9 cellular contexts compared by ENCODE assay signal in the genomic region with DNA sequence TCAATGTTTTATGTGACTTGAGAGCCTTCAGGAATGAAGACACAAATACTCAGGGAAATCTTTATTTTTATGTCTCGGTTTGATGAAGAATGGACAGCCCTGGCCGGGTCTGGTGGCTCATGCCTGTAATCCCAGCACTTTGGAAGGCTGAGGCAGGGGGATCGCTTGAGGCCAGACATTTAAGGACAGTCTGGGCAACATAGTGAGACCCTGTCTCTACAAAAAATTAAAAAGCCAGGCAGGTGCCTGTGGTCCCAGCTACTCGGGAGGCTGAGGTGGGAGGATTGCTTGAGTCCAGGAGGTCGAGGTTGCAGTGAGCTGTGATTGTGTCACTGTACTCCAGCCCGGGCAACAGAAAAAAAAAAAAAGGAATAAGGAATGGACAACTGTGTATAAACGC. TPM values are rescaled to one million over a fixed set of nuclear protein-coding genes. Genes with fewer than 3 reads are reported as not detected.
DNase-seq lines count a peak whose midpoint lies in the region; ATAC-seq and TF ChIP-seq lines count a peak whose summit lies in the region.
"Not testable (repeated sequence)": the region's sequence is repeated elsewhere in the genome, so short reads cannot be mapped to it uniquely, and the experiment has no call there.
"Had no signal": no experiment of that assay in that cellular context is flagged by ENCODE, and none has a peak within 500 bp of the region (broad histone marks: within the 10 kb centered on the region; RNA-seq: fewer than 3 reads in every experiment).

No MANE protein-coding gene starts in this region.

- not testable (repeated sequence) for H3K27me3 ChIP-seq in PC-9 (ENCODE audit: insufficient read depth, low read depth); mammary epithelial cell (ENCODE audit: insufficient read depth, low read length); gastroesophageal sphincter; mucosa of rectum (ENCODE audit: control insufficient read depth in 2 of 2, insufficient read depth in 2 of 2, low read length in 2 of 2); sigmoid colon; upper lobe of left lung

- WGBS in mammary epithelial cell (ENCODE audit: low coverage, missing lambda C conversion rate), result 60% methylated on average over 6 of the region's 7 CpGs
- 52 to 57% methylated on average over 2 to 6 of the region's 7 CpGs for WGBS in gastroesophageal sphincter (ENCODE audit: low coverage in 1 of 2), 2 donors
- 59 to 77% methylated on average over 7 of the region's 7 CpGs for WGBS in sigmoid colon, 2 donors
- WGBS in upper lobe of left lung, 2 donors, result 73 to 81% methylated on average over 7 of the region's 7 CpGs

- CTCF ChIA-PET in PC-9 (lab: Charles Lee); mammary epithelial cell (lab: Charles Lee; ENCODE audit: low non-redundant PET): not testable (repeated sequence)

- BruUV-seq in PC-9 (replicated peaks; lab: Mats Ljungman, UMichigan); mammary epithelial cell (replicated peaks; lab: Mats Ljungman, UMichigan): not testable (repeated sequence)

- not testable (repeated sequence) for ATAC-seq in gastroesophageal sphincter; upper lobe of left lung (ENCODE audit: low FRiP score in 2 of 2)

- dilution Hi-C loops in mammary epithelial cell (cut with HindIII; ENCODE audit: low sequenced_read_pairs), result not testable (repeated sequence)

- H3K4me3 ChIP-seq in GM12865 (ENCODE audit: low read depth, low read length) (peak overlapping the region; percentile 77), PC-9 (peak overlapping the region; percentile 59; the same call in 1 of the 2 replicates), mammary epithelial cell (replicated peaks in 1 of 3; ENCODE audit: insufficient read depth in 1 of 3, low read depth in 2 of 3, low read length in 3 of 3) (peak overlapping the region in 1 of 3 experiments; percentile 32), gastroesophageal sphincter (peak overlapping the region in 1 of 2 donors; percentile 76), mucosa of rectum (ENCODE audit: low read length in 2 of 2) (peak overlapping the region; percentile 73 to 90), sigmoid colon (peak overlapping the region in 2 of 4 donors; percentile 60 to 65), upper lobe of left lung (peak overlapping the region in 2 of 4 donors; percentile 75 to 87)

- not testable (repeated sequence) for DNase-seq in GM12865 (ENCODE audit: low read depth); PC-9; mammary epithelial cell; sigmoid colon; upper lobe of left lung
- peak; percentile 48 for DNase-seq in activated CD8-positive, alpha-beta memory T cell treated with anti-CD3 and anti-CD28 coated beads, Interleukin-2, amount 50 U/mL, for 48 hours

- H3K79me2 ChIP-seq in PC-9 (ENCODE audit: low read depth); mammary epithelial cell (ENCODE audit: insufficient read depth, low read length): not testable (repeated sequence)

- not testable (repeated sequence) for H3K9me2 ChIP-seq in PC-9 (ENCODE audit: insufficient read depth)

- not testable (repeated sequence) for TF ChIP-seq EP300 in gastroesophageal sphincter (IDR thresholded peaks at IDR 0.05); sigmoid colon (IDR thresholded peaks at IDR 0.05); upper lobe of left lung (IDR thresholded peaks at IDR 0.05)

- H3K9me3 ChIP-seq in PC-9 (ENCODE audit: insufficient read depth, low read depth); mammary epithelial cell (replicated peaks; ENCODE audit: insufficient read depth, low read length); gastroesophageal sphincter; mucosa of rectum (ENCODE audit: control insufficient read depth in 2 of 2, low read length in 2 of 2); sigmoid colon; upper lobe of left lung: not testable (repeated sequence)

- TF ChIP-seq POLR2A in gastroesophageal sphincter (IDR thresholded peaks at IDR 0.05); sigmoid colon (IDR thresholded peaks at IDR 0.05); upper lobe of left lung (IDR thresholded peaks at IDR 0.05): not testable (repeated sequence)

- not testable (repeated sequence) for H3K36me3 ChIP-seq in PC-9 (ENCODE audit: low read depth); mammary epithelial cell (ENCODE audit: insufficient read depth, low read length)
- H3K36me3 ChIP-seq in gastroesophageal sphincter, result peaks cover 0 to 31% of the 10 kb centered on the region in 2 donors
- H3K36me3 ChIP-seq in mucosa of rectum (ENCODE audit: control insufficient read depth in 2 of 2, insufficient read depth in 2 of 2, low read length in 2 of 2), result peaks cover 10 to 11% of the 10 kb centered on the region in 2 donors
- peaks cover 5 to 27% (median 11%) of the 10 kb centered on the region in 4 donors for H3K36me3 ChIP-seq in sigmoid colon
- peaks cover 0 to 26% (median 16%) of the 10 kb centered on the region in 4 donors for H3K36me3 ChIP-seq in upper lobe of left lung

- H3K9ac ChIP-seq in mammary epithelial cell (ENCODE audit: insufficient read depth, low read length), result not testable (repeated sequence)
- peak overlapping the region; percentile 73 to 86 for H3K9ac ChIP-seq in mucosa of rectum (ENCODE audit: low read depth in 1 of 2, low read length in 2 of 2)

- H3K4me2 ChIP-seq in PC-9 (peak overlapping the region; percentile 83), mammary epithelial cell (ENCODE audit: insufficient read depth, low read depth, low read length) (peak overlapping the region; percentile 76)

- in situ Hi-C loops in mammary epithelial cell (cut with MboI; ENCODE audit: low sequenced_read_pairs in 2 of 2), result not testable (repeated sequence)

- H2AFZ ChIP-seq in PC-9 (peak overlapping the region; percentile 86), mammary epithelial cell (ENCODE audit: low read depth, low read length) (peak overlapping the region; percentile 95)

- not testable (repeated sequence) for H3F3A ChIP-seq in PC-9 (ENCODE audit: insufficient read depth, low read depth)

- TF ChIP-seq CTCF in GM12865 (IDR thresholded peaks at IDR 0.05; ENCODE audit: insufficient read depth, low read depth, low read length, missing control alignments); PC-9 (conservative IDR thresholded peaks at IDR 0.05); mammary epithelial cell (conservative IDR thresholded peaks at IDR 0.05 in 1 of 2, IDR thresholded peaks at IDR 0.05 in 1 of 2; ENCODE audit: extremely low read depth in 1 of 2, insufficient read depth in 1 of 2, low read depth in 1 of 2, low read length in 2 of 2); gastroesophageal sphincter (IDR thresholded peaks at IDR 0.05); sigmoid colon (IDR thresholded peaks at IDR 0.05); upper lobe of left lung (IDR thresholded peaks at IDR 0.05): not testable (repeated sequence)

- POLR2A ChIA-PET in PC-9 (lab: Charles Lee; ENCODE audit: unreplicated experiment), result interaction anchor here (0.5 to 0.6 kb wide), 2 partner anchors 125 to 360 kb away, joined by 3 to 4 read pairs; no protein-coding TSS in a partner anchor

- not testable (repeated sequence) for H4K20me1 ChIP-seq in PC-9 (ENCODE audit: insufficient read depth); mammary epithelial cell (ENCODE audit: insufficient read depth, low read length)

- H3K4me1 ChIP-seq in PC-9 (replicated peaks; ENCODE audit: insufficient read depth) (peaks cover 16% of the 10 kb centered on the region), mammary epithelial cell (ENCODE audit: insufficient read depth, low read length) (peaks cover 20% of the 10 kb centered on the region), gastroesophageal sphincter (peaks cover 0 to 64% (median 14%) of the 10 kb centered on the region in 3 donors), mucosa of rectum (ENCODE audit: control insufficient read depth in 2 of 2, insufficient read depth in 2 of 2, low read length in 2 of 2) (peaks cover 27 to 30% of the 10 kb centered on the region in 2 donors), sigmoid colon (peaks cover 0 to 47% (median 39%) of the 10 kb centered on the region in 4 donors), upper lobe of left lung (peaks cover 32 to 53% (median 36%) of the 10 kb centered on the region in 4 donors)

- intact Hi-C loops in PC-9 (cut with micrococcal nuclease; ENCODE audit: unreplicated experiment) (loop anchor here (2.0 to 10.0 kb wide), 2 partner anchors 73 to 127 kb away; partner anchors contain the start of genes CENPM and WBP2NL), sigmoid colon (cut with DNase I) (loop anchor here (10.0 kb wide), 1 partner anchor 387 kb away; the partner anchor contains the start of gene SNU13)
- intact Hi-C loops in mammary epithelial cell (cut with micrococcal nuclease), result not testable (repeated sequence)

- H3K27ac ChIP-seq in PC-9 (peak overlapping the region; percentile 42; the same call in 1 of the 2 replicates), gastroesophageal sphincter (peak overlapping the region; percentile 70 to 94 (median 90)), mucosa of rectum (ENCODE audit: low read depth in 2 of 2, low read length in 2 of 2) (peak overlapping the region; percentile 91 to 95), sigmoid colon (peak overlapping the region; percentile 88 to 93 (median 90)), upper lobe of left lung (peak overlapping the region; percentile 86 to 91 (median 88))
- H3K27ac ChIP-seq in mammary epithelial cell (ENCODE audit: insufficient read depth, low read depth, low read length), result not testable (repeated sequence)

RNA-seq across cellular contexts. Expression of gene NAGA, which starts 0.9 kb away (rescaled TPM):
- 13.8 and 15.9 TPM in 2 replicates for total RNA-seq in PC-9 (2021)
- total RNA-seq in mammary epithelial cell, result 10 to 100 TPM; 15.8 to 23.5 TPM
- 22.1 TPM for polyA plus RNA-seq in mammary epithelial cell
- 44.7 TPM for polyA minus RNA-seq in mammary epithelial cell
- total RNA-seq in gastroesophageal sphincter, result 10 to 100 TPM; 21.9 to 35.0 (median 33.0) TPM
- 10 to 100 TPM; 18.6 to 28.6 (median 21.7) TPM for total RNA-seq in sigmoid colon
- 10 to 100 TPM in 2 of 3 donors, 1 to 10 TPM in 1; 6.6 to 27.7 (median 20.1) TPM for polyA plus RNA-seq in sigmoid colon
- 10 to 100 TPM; 25.5 to 42.3 (median 34.4) TPM for total RNA-seq in upper lobe of left lung

RNA-seq across cellular contexts. Expression of gene PHETA2, which starts 2.5 kb away (rescaled TPM):
- total RNA-seq in PC-9 (2021), result 4.5 TPM in 2 replicates
- 1 to 10 TPM in 1 of 2 donors, under 1 TPM in 1; 0.71 to 4.3 TPM for total RNA-seq in mammary epithelial cell
- 1.3 TPM for polyA plus RNA-seq in mammary epithelial cell
- 3.8 TPM for polyA minus RNA-seq in mammary epithelial cell
- 10 to 100 TPM; 19.1 to 32.1 (median 21.1) TPM for total RNA-seq in gastroesophageal sphincter
- total RNA-seq in sigmoid colon, result 10 to 100 TPM; 13.8 to 18.0 (median 15.6) TPM
- polyA plus RNA-seq in sigmoid colon, result 10 to 100 TPM; 13.2 to 17.4 (median 13.4) TPM
- 10 to 100 TPM in 5 of 6 donors, 1 to 10 TPM in 1; 7.3 to 18.5 (median 13.6) TPM for total RNA-seq in upper lobe of left lung

RNA-seq across cellular contexts. Expression of gene SMDT1, which starts 8.0 kb away (rescaled TPM):
- total RNA-seq in PC-9 (2021) (55.3 and 72.8 TPM in 2 replicates), mammary epithelial cell (10 to 100 TPM in 1 of 2 donors, 1 to 10 TPM in 1; 2.7 to 47.1 TPM), gastroesophageal sphincter (10 to 100 TPM in 3 of 4 donors, 1 to 10 TPM in 1; 8.6 to 22.4 (median 19.4) TPM), sigmoid colon (10 to 100 TPM; 12.1 to 23.9 (median 21.9) TPM), upper lobe of left lung (100 to 1,000 TPM in 1 of 6 donors, 10 to 100 TPM in 5; 11.2 to 135 (median 27.2) TPM)
- polyA plus RNA-seq in mammary epithelial cell (35.9 TPM), sigmoid colon (100 to 1,000 TPM in 2 of 3 donors, 10 to 100 TPM in 1; 87.4 to 187 (median 181) TPM)
- 21.2 TPM for polyA minus RNA-seq in mammary epithelial cell

RNA-seq across cellular contexts. Expression of gene NDUFA6, which starts 19.1 kb away (rescaled TPM):
- total RNA-seq in PC-9 (2021) (71.5 and 84.9 TPM in 2 replicates), mammary epithelial cell (10 to 100 TPM; 32.2 to 98.7 TPM), gastroesophageal sphincter (100 to 1,000 TPM in 1 of 4 donors, 10 to 100 TPM in 3; 59.8 to 102 (median 89.9) TPM), sigmoid colon (100 to 1,000 TPM in 1 of 4 donors, 10 to 100 TPM in 3; 61.8 to 104 (median 82.6) TPM), upper lobe of left lung (10 to 100 TPM in 5 of 6 donors, 1 to 10 TPM in 1; 7.3 to 51.4 (median 46.4) TPM)
- polyA plus RNA-seq in mammary epithelial cell (57.6 TPM), sigmoid colon (100 to 1,000 TPM; 112 to 248 (median 161) TPM)
- 32.3 TPM for polyA minus RNA-seq in mammary epithelial cell

RNA-seq across cellular contexts. Expression of gene CYP2D6, which starts 59.1 kb away (rescaled TPM):
- total RNA-seq in PC-9 (2021), result 6.7 TPM in 2 replicates
- 1 to 10 TPM; 1.0 to 2.7 TPM for total RNA-seq in mammary epithelial cell
- 0.32 TPM for polyA plus RNA-seq in mammary epithelial cell
- not detected for polyA minus RNA-seq in mammary epithelial cell
- 1 to 10 TPM in 1 of 4 donors, under 1 TPM in 2, not detected in 1; 0.23 to 2.3 (median 0.40) TPM for total RNA-seq in gastroesophageal sphincter
- under 1 TPM in 2 of 4 donors, not detected in 2; 0.36 to 0.81 TPM for total RNA-seq in sigmoid colon
- polyA plus RNA-seq in sigmoid colon, result 1 to 10 TPM in 2 of 3 donors, not detected in 1; 1.6 to 3.7 TPM
- 1 to 10 TPM in 4 of 6 donors, under 1 TPM in 2; 0.46 to 4.2 (median 1.9) TPM for total RNA-seq in upper lobe of left lung
- total RNA-seq: myocyte had no signal
